11 cellular contexts compared by ENCODE assay signal in genomic region chr2:42072349-42073118, GRCh38. TPM values are rescaled to one million over a fixed set of nuclear protein-coding genes. Genes with fewer than 3 reads are reported as not detected.
A peak's percentile ranks its signal among the peaks of the same experiment; 100 is the strongest.
DNase-seq lines count a peak whose midpoint lies in the region; ATAC-seq and TF ChIP-seq lines count a peak whose summit lies in the region.
"Had no signal": no experiment of that assay in that cellular context is flagged by ENCODE, and none has a peak within 500 bp of the region (broad histone marks: within the 10 kb centered on the region; RNA-seq: fewer than 3 reads in every experiment).

No MANE protein-coding gene starts in this region.

- no peak overlapping the region for H3K4me3 Mint-ChIP-seq in natural killer cell treated with Interleukin-12 subunit alpha and Interleukin-12 subunit beta and Interleukin-15 and Interleukin-18, amount 100 ng/mL, for 72 hours
- no peak overlapping the region for H3K4me3 Mint-ChIP-seq in natural killer cell

- peak; percentile 35 for DNase-seq in natural killer cell treated with Interleukin-12 subunit alpha and Interleukin-12 subunit beta and Interleukin-15 and Interleukin-18, amount 100 ng/mL, for 72 hours (ENCODE audit: low spot score)
- DNase-seq in natural killer cell (no peak), SK-N-DZ (ENCODE audit: low spot score) (peak; percentile 44), left lobe of liver (ENCODE audit: low spot score) (no peak), GM20000 (ENCODE audit: low spot score) (no peak)
- DNase-seq: activated CD8-positive, alpha-beta memory T cell treated with anti-CD3 and anti-CD28 coated beads, Interleukin-2, amount 50 U/mL, for 48 hours; cortex of kidney; trophoblast cell had no signal

- no peak for TF ChIP-seq CTCF in natural killer cell (IDR thresholded peaks at IDR 0.05)
- no peak for TF ChIP-seq CTCF in GM20000 (IDR thresholded peaks at IDR 0.05; ENCODE audit: extremely low read depth, missing control alignments)

- H3K27ac Mint-ChIP-seq in natural killer cell treated with Interleukin-12 subunit alpha and Interleukin-12 subunit beta and Interleukin-15 and Interleukin-18, amount 100 ng/mL, for 72 hours = no peak overlapping the region
- H3K27ac Mint-ChIP-seq in natural killer cell = no peak overlapping the region

- intact Hi-C loops in natural killer cell (cut with micrococcal nuclease) = no loop called here

- H3K4me1 Mint-ChIP-seq in natural killer cell treated with Interleukin-12 subunit alpha and Interleukin-12 subunit beta and Interleukin-15 and Interleukin-18, amount 100 ng/mL, for 72 hours (ENCODE audit: low read depth in 2 of 2) = peaks cover 0 to 3% of the 10 kb centered on the region in 2 donors
- peaks cover 0 to 6% of the 10 kb centered on the region in 2 donors for H3K4me1 Mint-ChIP-seq in natural killer cell

- H3K9me3 Mint-ChIP-seq in natural killer cell treated with Interleukin-12 subunit alpha and Interleukin-12 subunit beta and Interleukin-15 and Interleukin-18, amount 100 ng/mL, for 72 hours = no peaks in the 10 kb centered on the region
- no peaks in the 10 kb centered on the region for H3K9me3 Mint-ChIP-seq in natural killer cell

- H3K27me3 Mint-ChIP-seq in natural killer cell treated with Interleukin-12 subunit alpha and Interleukin-12 subunit beta and Interleukin-15 and Interleukin-18, amount 100 ng/mL, for 72 hours = peaks cover 18 to 29% of the 10 kb centered on the region in 2 donors
- H3K27me3 Mint-ChIP-seq in natural killer cell (ENCODE audit: low read depth in 2 of 2) = peaks cover 25 to 36% of the 10 kb centered on the region in 2 donors

- no peak for ATAC-seq in natural killer cell treated with Interleukin-12 subunit alpha and Interleukin-12 subunit beta and Interleukin-15 and Interleukin-18, amount 100 ng/mL, for 72 hours
- no peak for ATAC-seq in natural killer cell
- peak; percentile 36 for ATAC-seq in left lobe of liver
- ATAC-seq in HG03045 (IDR thresholded peaks at IDR 0.05; ENCODE audit: unreplicated experiment) = no peak
- no peak for ATAC-seq in GM19455 (IDR thresholded peaks at IDR 0.05; ENCODE audit: unreplicated experiment)
- no peak for ATAC-seq in HG02884 (IDR thresholded peaks at IDR 0.05; ENCODE audit: unreplicated experiment)

- no peaks in the 10 kb centered on the region for H3K36me3 Mint-ChIP-seq in natural killer cell treated with Interleukin-12 subunit alpha and Interleukin-12 subunit beta and Interleukin-15 and Interleukin-18, amount 100 ng/mL, for 72 hours
- no peaks in the 10 kb centered on the region for H3K36me3 Mint-ChIP-seq in natural killer cell

RNA-seq across cellular contexts. Expression of gene PKDCC, which starts 24.7 kb away (rescaled TPM):
- total RNA-seq in natural killer cell treated with Interleukin-12 subunit alpha and Interleukin-12 subunit beta and Interleukin-15 and Interleukin-18, amount 100 ng/mL, for 72 hours = not detected
- total RNA-seq in natural killer cell = under 1 TPM in 1 of 3 donors, not detected in 2; 0.50 TPM
- polyA plus RNA-seq in SK-N-DZ (2014; cell fraction: cytosol; rRNA removed) = 46.6 and 70.2 TPM in 2 replicates
- polyA plus RNA-seq in SK-N-DZ (2014; cell fraction: nucleus; rRNA removed) = 231 and 310 TPM in 2 replicates
- 14.2 TPM for total RNA-seq in left lobe of liver

Comparison
In these comparisons a context has a peak if more than half of its experiments do, and no peak if none do; other contexts are left out.
1. DNase-seq: peak in natural killer cell treated with Interleukin-12 subunit alpha and Interleukin-12 subunit beta and Interleukin-15 and Interleukin-18, amount 100 ng/mL, for 72 hours (single experiment) and SK-N-DZ (single experiment); none in natural killer cell (single experiment), left lobe of liver (single experiment) and GM20000 (single experiment).
2. RNA of gene PKDCC, which starts 24.7 kb away (total RNA-seq): 14.2 TPM in left lobe of liver (single experiment); not detected in natural killer cell treated with Interleukin-12 subunit alpha and Interleukin-12 subunit beta and Interleukin-15 and Interleukin-18, amount 100 ng/mL, for 72 hours and 0.50 TPM in natural killer cell; every median in the first group is over 10 times any median in the second.